In the genomic region with DNA sequence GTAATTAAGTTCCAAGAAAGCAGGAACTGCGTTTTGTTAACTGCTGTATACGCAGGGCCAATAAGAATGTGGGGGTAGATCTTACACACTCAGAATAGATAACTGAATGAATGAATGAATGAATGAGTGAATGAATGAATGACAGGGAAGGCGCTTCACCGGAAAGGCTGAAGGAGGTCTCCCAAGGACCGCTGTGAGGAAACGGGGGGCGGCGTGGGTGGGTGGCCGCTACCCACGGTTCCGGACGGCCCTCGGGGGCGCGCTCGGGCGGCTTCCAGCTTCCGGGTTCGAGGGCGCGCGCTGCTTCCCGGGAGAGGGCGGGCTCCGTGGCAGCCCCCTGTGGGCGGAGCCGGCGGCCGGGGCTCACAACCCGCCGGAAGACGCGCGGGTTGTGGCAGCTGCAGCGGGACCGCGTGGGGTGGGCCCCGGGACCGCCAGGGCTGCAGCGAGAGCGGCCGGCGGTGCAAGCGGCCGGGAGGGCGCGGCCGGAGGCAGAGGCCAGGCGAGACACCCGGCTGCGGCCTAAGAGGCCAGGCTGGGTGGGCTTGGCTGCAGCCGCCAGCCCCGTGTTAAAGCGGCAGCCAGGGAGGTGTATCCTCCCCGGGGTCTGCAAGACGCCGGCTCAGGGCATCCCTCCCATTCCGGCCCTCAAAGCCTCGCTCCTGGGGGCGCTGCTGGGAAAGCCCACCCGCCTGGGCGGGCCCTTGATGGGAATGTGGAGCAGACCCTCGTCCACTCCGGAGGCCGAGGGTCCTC, we compare ENCODE assay signal across 8 cellular contexts. TPM values are rescaled to one million over a fixed set of nuclear protein-coding genes. Genes with fewer than 3 reads are reported as not detected.
DNase-seq lines count a peak whose midpoint lies in the region; ATAC-seq and TF ChIP-seq lines count a peak whose summit lies in the region.

A gene (plus strand): TSS at position 367 of the 756 bp plus-strand sequence. CDS start 2,072 bp downstream, outside the sequence.

- peak within 1 kb of the TSS; percentile 29 for H3K27ac Mint-ChIP-seq in Caco-2 (ENCODE audit: unreplicated experiment)

- peak within 1 kb of the TSS; percentile 81 for H3K4me3 Mint-ChIP-seq in Caco-2 (ENCODE audit: unreplicated experiment)

- H3K79me2 ChIP-seq in MM.1S (ENCODE audit: low read length), result no peaks in the 10 kb centered on the region

- no peaks in the 10 kb centered on the region for H4K20me1 ChIP-seq in MM.1S (ENCODE audit: insufficient read depth, low read length)

- ATAC-seq in GM21447 (IDR thresholded peaks at IDR 0.05; ENCODE audit: unreplicated experiment) (peak; percentile 73), right cardiac atrium (peak; percentile 97 to 98)

- no peak within 1 kb of the TSS for H3K27ac ChIP-seq in MM.1S (ENCODE audit: low read length)
- peak within 1 kb of the TSS; percentile 3 for H3K27ac ChIP-seq in right cardiac atrium (ENCODE audit: low read length)
- peak within 1 kb of the TSS; percentile 15 to 64 for H3K27ac ChIP-seq in uterus

- H3K9me3 ChIP-seq in Caco-2, result peaks cover 8% of the 10 kb centered on the region; the same call in 1 of the 2 replicates
- no peaks in the 10 kb centered on the region for H3K9me3 ChIP-seq in MM.1S (replicated peaks; ENCODE audit: insufficient read depth, low read length)
- H3K9me3 ChIP-seq in right cardiac atrium (ENCODE audit: control insufficient read depth, low read length), result peaks cover 2% of the 10 kb centered on the region
- peaks cover 0 to 3% of the 10 kb centered on the region in 2 donors for H3K9me3 ChIP-seq in uterus

- peak; percentile 16 to 62 for TF ChIP-seq POLR2A in uterus (IDR thresholded peaks at IDR 0.05)

- H3K36me3 Mint-ChIP-seq in Caco-2 (ENCODE audit: insufficient read depth, unreplicated experiment), result peaks cover 12% of the 10 kb centered on the region

- POLR2A ChIA-PET in Caco-2 (lab: Charles Lee), result interaction anchor here (1.4 kb wide), 1 partner anchor 27 kb away, joined by 4 read pairs; a partner anchor contains a TSS

- no peaks in the 10 kb centered on the region for H3F3A ChIP-seq in MM.1S (ENCODE audit: insufficient read depth, low read length)

- BruUV-seq in Caco-2 (replicated peaks; lab: Mats Ljungman, UMichigan), result no TSS peak

- peak; percentile 61 to 70 for DNase-seq in Caco-2
- DNase-seq in MM.1S, result peak; percentile 73
- DNase-seq in T-helper 1 cell, result peak; percentile 44 to 82 (median 54)
- DNase-seq in amniotic epithelial cell (ENCODE audit: low read depth), result peak; percentile 61
- peak; percentile 82 to 94 (median 92) for DNase-seq in right cardiac atrium
- DNase-seq in retina, result peak; percentile 88
- DNase-seq in uterus, result peak; percentile 37 to 73

- peak within 1 kb of the TSS; percentile 96 for H3K4me2 ChIP-seq in MM.1S (ENCODE audit: low read depth, low read length)

- H2AFZ ChIP-seq in MM.1S (ENCODE audit: low read length), result peak within 1 kb of the TSS; percentile 100

- H3K9me2 ChIP-seq in MM.1S (replicated peaks; ENCODE audit: insufficient read depth, low read length), result no peaks in the 10 kb centered on the region

- H3K9me3 Mint-ChIP-seq in Caco-2 (ENCODE audit: unreplicated experiment), result peaks cover 28% of the 10 kb centered on the region

- no peak for TF ChIP-seq CTCF in Caco-2 (IDR thresholded peaks at IDR 0.05; ENCODE audit: insufficient read depth in 1 of 2, low read depth in 1 of 2, low read length in 1 of 2, severe bottlenecking in 1 of 2, unreplicated experiment in 1 of 2)
- TF ChIP-seq CTCF in MM.1S (IDR thresholded peaks at IDR 0.05; ENCODE audit: low read length), result no peak
- no peak for TF ChIP-seq CTCF in uterus (IDR thresholded peaks at IDR 0.05)

- H3K27me3 ChIP-seq in Caco-2 (replicated peaks; ENCODE audit: control insufficient read depth, insufficient read depth, low read length), result no peaks in the 10 kb centered on the region
- H3K27me3 ChIP-seq in MM.1S (replicated peaks; ENCODE audit: insufficient read depth, low read length), result no peaks in the 10 kb centered on the region
- no peaks in the 10 kb centered on the region for H3K27me3 ChIP-seq in right cardiac atrium (ENCODE audit: control insufficient read depth, insufficient read depth)
- no peaks in the 10 kb centered on the region for H3K27me3 ChIP-seq in uterus

- WGBS in right cardiac atrium, result under 1% methylated on average over 65 of the region's 65 CpGs

- intact Hi-C loops in Caco-2 (cut with micrococcal nuclease; ENCODE audit: unreplicated experiment) (no loop called here), right cardiac atrium (cut with DNase I) (no loop called here), uterus (cut with DNase I; ENCODE audit: low total_unique reads) (no loop called here)

- no peaks in the 10 kb centered on the region for H3K27me3 Mint-ChIP-seq in Caco-2 (ENCODE audit: insufficient read depth, unreplicated experiment)

- no peaks in the 10 kb centered on the region for H3K36me3 ChIP-seq in Caco-2 (ENCODE audit: control insufficient read depth, insufficient read depth, low read length)
- no peaks in the 10 kb centered on the region for H3K36me3 ChIP-seq in MM.1S (replicated peaks; ENCODE audit: insufficient read depth, low read length)
- no peaks in the 10 kb centered on the region for H3K36me3 ChIP-seq in uterus

- H3K4me1 ChIP-seq in Caco-2, result no peaks in the 10 kb centered on the region
- 0 out of 2 replicates have a peak, but pooled peaks cover 6% of the 10 kb centered on the region for H3K4me1 ChIP-seq in MM.1S (ENCODE audit: low read length)
- H3K4me1 ChIP-seq in right cardiac atrium (ENCODE audit: control insufficient read depth, insufficient read depth, low read length), result no peaks in the 10 kb centered on the region
- H3K4me1 ChIP-seq in uterus, result no peaks in the 10 kb centered on the region

- peak within 1 kb of the TSS; percentile 73; the same call in 1 of the 2 replicates for H3K9ac ChIP-seq in MM.1S (ENCODE audit: low read length)

- no peaks in the 10 kb centered on the region for H3K4me1 Mint-ChIP-seq in Caco-2 (ENCODE audit: low read depth, unreplicated experiment)

- H3K4me3 ChIP-seq in Caco-2 (ENCODE audit: low read depth, low read length) (peak within 1 kb of the TSS; percentile 61), MM.1S (ENCODE audit: low read length) (peak within 1 kb of the TSS; percentile 95), right cardiac atrium (ENCODE audit: low read length) (peak within 1 kb of the TSS; percentile 88), uterus (peak within 1 kb of the TSS; percentile 61 to 65)

- CTCF ChIA-PET in Caco-2 (lab: Charles Lee), result no interaction called here

RNA-seq across cellular contexts. Expression of the gene that starts here (rescaled TPM):
- total RNA-seq in Caco-2 (2022) (2.5 and 2.6 TPM in 2 replicates), right cardiac atrium (1 to 10 TPM; 1.7 to 2.8 (median 2.4) TPM), uterus (1 to 10 TPM in 2 of 4 donors, under 1 TPM in 1, not detected in 1; 0.26 to 9.0 (median 6.2) TPM)
- polyA plus RNA-seq in right cardiac atrium, result 1.8 TPM
